20 cellular contexts compared by ENCODE assay signal in the genomic region with DNA sequence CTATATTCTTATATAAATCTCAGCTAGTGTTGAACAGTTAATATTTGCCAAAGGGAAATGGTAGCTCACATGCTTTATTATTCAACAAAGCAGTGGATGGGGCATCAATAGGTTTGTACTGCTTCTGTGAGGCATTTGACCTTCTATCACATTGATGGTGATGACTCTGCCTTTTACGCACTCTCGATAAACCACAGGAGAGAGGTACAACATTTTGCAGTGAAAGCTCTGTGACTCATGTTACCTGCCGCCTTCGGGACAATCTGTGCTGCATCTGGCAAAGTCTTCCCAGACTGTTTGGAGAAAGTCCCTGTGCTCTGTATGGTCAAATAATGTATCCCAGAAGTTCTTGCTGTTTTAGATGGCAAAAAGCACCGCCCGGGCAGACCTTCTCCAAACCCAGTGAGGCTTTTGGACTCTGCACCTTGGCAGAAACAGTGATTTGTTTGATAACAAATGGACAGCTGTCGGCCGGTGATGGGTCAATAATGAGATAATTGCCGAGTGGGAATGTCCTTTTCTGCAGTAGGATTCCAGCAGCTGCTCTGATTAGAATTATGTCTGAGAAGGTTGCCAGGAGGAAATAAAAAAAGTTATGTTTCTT.
DNase-seq lines count a peak whose midpoint lies in the region; ATAC-seq and TF ChIP-seq lines count a peak whose summit lies in the region.
"Had no signal": no experiment of that assay in that cellular context is flagged by ENCODE, and none has a peak within 500 bp of the region (broad histone marks: within the 10 kb centered on the region; RNA-seq: fewer than 3 reads in every experiment).

No MANE protein-coding gene starts in this region.

- peaks cover 3% of the 10 kb centered on the region for H3K9me3 ChIP-seq in mesenchymal stem cell (ENCODE audit: control insufficient read depth, low read length)
- H3K9me3 ChIP-seq: HAP-1 had no signal

- no peak overlapping the region for H3K18ac ChIP-seq in mesenchymal stem cell (ENCODE audit: low read depth in 1 of 2, low read length in 2 of 2)

- TF ChIP-seq CTCF in VCaP (conservative IDR thresholded peaks at IDR 0.05) (no peak), foreskin keratinocyte (conservative IDR thresholded peaks at IDR 0.05) (no peak)

- WGBS in mesenchymal stem cell, result 89% methylated on average over 9 of the region's 9 CpGs

- no peaks in the 10 kb centered on the region for H3K79me1 ChIP-seq in mesenchymal stem cell (replicated peaks; ENCODE audit: low read length, poor library complexity, severe bottlenecking)

- H3K4me1 ChIP-seq in foreskin keratinocyte (no peaks in the 10 kb centered on the region), mesenchymal stem cell (ENCODE audit: control insufficient read depth, insufficient read depth, low read depth, low read length) (no peaks in the 10 kb centered on the region)
- H3K4me1 ChIP-seq: HAP-1 had no signal

- no peak overlapping the region for H2BK12ac ChIP-seq in mesenchymal stem cell (ENCODE audit: low read length in 2 of 2)

- H2AFZ ChIP-seq in mesenchymal stem cell (ENCODE audit: low read depth, low read length), result no peak overlapping the region

- no peak overlapping the region for H3K9ac ChIP-seq in mesenchymal stem cell (ENCODE audit: low read length)

- no peak overlapping the region for H4K91ac ChIP-seq in mesenchymal stem cell (ENCODE audit: low read length)

- no peak overlapping the region for H3K14ac ChIP-seq in mesenchymal stem cell (ENCODE audit: low read length in 2 of 2)

- H2AK5ac ChIP-seq in mesenchymal stem cell (ENCODE audit: low read length, severe bottlenecking), result no peak overlapping the region

- peak; percentile 8 to 10 for DNase-seq in NCI-H446 (lab: John Stamatoyannopoulos, UW)
- DNase-seq in NCI-H446 treated with DMSO at 0.1 percent for 48 hours (lab: John Stamatoyannopoulos, UW), result no peak
- peak; percentile 58 for DNase-seq in M059J (ENCODE audit: low read depth)
- peak in 1 of 2 donors; percentile 55 for DNase-seq in foreskin keratinocyte
- no peak for DNase-seq in mesenchymal stem cell
- DNase-seq: 8988T, ACHN, GOT3, NCI-H1092 treated with DMSO at 0.1 percent for 48 hours, NCI-H1436, NCI-H187, NCI-H2081 treated with DMSO at 0.1 percent for 48 hours, NCI-H510A, NCI-H82, Right ventricle myocardium superior, RPMI8226 had no signal

- ATAC-seq in foreskin keratinocyte (peak; percentile 41), HG02763 (IDR thresholded peaks at IDR 0.05; ENCODE audit: unreplicated experiment) (no peak), HG03045 (IDR thresholded peaks at IDR 0.05; ENCODE audit: unreplicated experiment) (no peak)

- H4K8ac ChIP-seq in mesenchymal stem cell (ENCODE audit: low read length), result no peak overlapping the region

- no peak overlapping the region for H3K4ac ChIP-seq in mesenchymal stem cell (ENCODE audit: low read depth in 1 of 2, low read length in 2 of 2)

- no peak overlapping the region for H3K23ac ChIP-seq in mesenchymal stem cell (ENCODE audit: low read length in 2 of 2)

- H3K4me3 ChIP-seq in mesenchymal stem cell (ENCODE audit: insufficient read depth in 1 of 2, low read depth in 1 of 2, low read length in 2 of 2), result no peak overlapping the region
- H3K4me3 ChIP-seq: HAP-1 had no signal

- H3K27me3 ChIP-seq in foreskin keratinocyte (peaks cover 7% of the 10 kb centered on the region), mesenchymal stem cell (ENCODE audit: control insufficient read depth in 1 of 2, insufficient read depth in 1 of 2, low read length in 2 of 2) (no peaks in the 10 kb centered on the region)

- no peak overlapping the region for H2BK120ac ChIP-seq in mesenchymal stem cell (ENCODE audit: low read depth, low read length)

- H2BK5ac ChIP-seq in mesenchymal stem cell (ENCODE audit: low read depth, low read length, poor library complexity, severe bottlenecking), result no peak overlapping the region

- no peak overlapping the region for H3K4me2 ChIP-seq in mesenchymal stem cell (ENCODE audit: low read length, poor library complexity, severe bottlenecking)

- H3K36me3 ChIP-seq in mesenchymal stem cell (ENCODE audit: control insufficient read depth in 1 of 2, insufficient read depth in 2 of 2, low read depth in 1 of 2, low read length in 2 of 2), result no peaks in the 10 kb centered on the region
- H3K36me3 ChIP-seq: HAP-1 had no signal

- H3K27ac ChIP-seq in VCaP (peak overlapping the region; percentile 47; the same call in 1 of the 2 replicates), foreskin keratinocyte (no peak overlapping the region), mesenchymal stem cell (ENCODE audit: low read length, poor library complexity, severe bottlenecking) (no peak overlapping the region)

- H2BK15ac ChIP-seq in mesenchymal stem cell (ENCODE audit: low read depth, poor library complexity, severe bottlenecking), result no peak overlapping the region

Comparison
In these comparisons a context has a peak if more than half of its experiments do, and no peak if none do; other contexts are left out.
1. DNase-seq: peak in NCI-H446 (2 of 2) and M059J (single experiment); none in NCI-H446 treated with DMSO at 0.1 percent for 48 hours (single experiment) and mesenchymal stem cell (single experiment).